In genomic region chr16:81552743-81553079, GRCh38 we compare ENCODE assay signal across 14 cellular contexts.
DNase-seq lines count a peak whose midpoint lies in the region; FAIRE-seq and TF ChIP-seq lines count a peak whose summit lies in the region.
"Had no signal": no experiment of that assay in that cellular context is flagged by ENCODE, and none has a peak within 500 bp of the region (broad histone marks: within the 10 kb centered on the region; RNA-seq: fewer than 3 reads in every experiment).

No MANE protein-coding gene starts in this region.

- H3K4me1 ChIP-seq in hepatocyte (ENCODE audit: insufficient read depth) = peaks cover 18% of the 10 kb centered on the region
- H3K4me1 ChIP-seq in sigmoid colon = peaks cover 0 to 34% (median 24%) of the 10 kb centered on the region in 4 donors
- H3K4me1 ChIP-seq: gastrocnemius medialis had no signal

- CTCF ChIA-PET in Calu3 (lab: Charles Lee) = no interaction called here

- H3K4me3 Mint-ChIP-seq in Calu3 (ENCODE audit: low read depth, unreplicated experiment) = no peak overlapping the region
- H3K4me3 Mint-ChIP-seq: T-helper 1 cell treated with Interleukin-12 subunit alpha and Interleukin-12 subunit beta and Interleukin-4 antibody, amounts not matched to agents 30 μg/mL and 1 μg/mL, for 36 hours had no signal

- peaks cover 5% of the 10 kb centered on the region for H4K20me1 ChIP-seq in hepatocyte (ENCODE audit: insufficient read depth, poor library complexity, severe bottlenecking)

- no peaks in the 10 kb centered on the region for H3K9me3 Mint-ChIP-seq in Calu3 (ENCODE audit: low read depth, unreplicated experiment)
- H3K9me3 Mint-ChIP-seq: T-helper 1 cell treated with Interleukin-12 subunit alpha and Interleukin-12 subunit beta and Interleukin-4 antibody, amounts not matched to agents 30 μg/mL and 1 μg/mL, for 36 hours had no signal

- in situ Hi-C loops in astrocyte of the spinal cord (cut with HindIII; ENCODE audit: low sequenced_read_pairs) = no loop called here

- H2AFZ ChIP-seq in hepatocyte = no peak overlapping the region

- H3K36me3 ChIP-seq in hepatocyte (replicated peaks; ENCODE audit: insufficient read depth, low read depth) (no peaks in the 10 kb centered on the region), sigmoid colon (no peaks in the 10 kb centered on the region)
- H3K36me3 ChIP-seq: gastrocnemius medialis had no signal

- TF ChIP-seq POLR2A in sigmoid colon (IDR thresholded peaks at IDR 0.05) (no peak), H54 (IDR thresholded peaks at IDR 0.05; ENCODE audit: low read depth, low read length) (no peak)

- peaks cover 75% of the 10 kb centered on the region for H3K4me1 Mint-ChIP-seq in Calu3 (ENCODE audit: low read depth, unreplicated experiment)

- intact Hi-C loops in Calu3 (cut with micrococcal nuclease; ENCODE audit: unreplicated experiment) = no loop called here
- intact Hi-C loops in sigmoid colon (cut with DNase I) = no loop called here

- WGBS in hepatocyte (ENCODE audit: low lambda C conversion rate, missing lambda C conversion rate) = 77% methylated on average over 1 of the region's 1 CpG
- 80% methylated on average over 1 of the region's 1 CpG for WGBS in sigmoid colon, 2 donors

- H3K4me3 ChIP-seq in astrocyte of the spinal cord (ENCODE audit: low read depth, low read length) = no peak overlapping the region
- no peak overlapping the region for H3K4me3 ChIP-seq in hepatocyte
- no peak overlapping the region for H3K4me3 ChIP-seq in sigmoid colon
- H3K4me3 ChIP-seq: gastrocnemius medialis had no signal

- H3K27me3 Mint-ChIP-seq in Calu3 (ENCODE audit: unreplicated experiment) = no peaks in the 10 kb centered on the region

- no TSS peak for BruUV-seq in Calu3 (replicated peaks; lab: Mats Ljungman, UMichigan)

- DNase-seq in Calu3 (no peak), astrocyte of the spinal cord (ENCODE audit: low read depth, low spot score) (no peak), hepatocyte (ENCODE audit: low spot score) (no peak), sigmoid colon (no peak), H54 (ENCODE audit: insufficient read length, low spot score) (no peak), hepatic stellate cell (ENCODE audit: low spot score) (no peak)
- no peak for DNase-seq in activated CD4-positive, CD25-positive, alpha-beta regulatory T cell treated with anti-CD3 and anti-CD28 coated beads, Interleukin-2, amount 50 U/mL, for 72 hours
- DNase-seq in stimulated activated CD4-positive, alpha-beta T cell treated with anti-CD3 and anti-CD28 coated beads, Interleukin-1b, Interleukin-23, amount 100 ng/mL, for 48 hours = no peak
- DNase-seq: activated naive CD4-positive, alpha-beta T cell; gastrocnemius medialis; stimulated activated CD4-positive, alpha-beta T cell treated with anti-CD3 and anti-CD28 coated beads, Interleukin-4, amount 100 ng/mL, for 1 hour; stimulated activated naive CD4-positive, alpha-beta T cell had no signal

- no peak overlapping the region for H3K4me2 ChIP-seq in hepatocyte

- peaks cover 95% of the 10 kb centered on the region for H3K79me2 ChIP-seq in hepatocyte

- no peak for TF ChIP-seq EP300 in sigmoid colon (IDR thresholded peaks at IDR 0.05)

- H3K27ac Mint-ChIP-seq in Calu3 (ENCODE audit: unreplicated experiment) = peak overlapping the region; percentile 10
- H3K27ac Mint-ChIP-seq: T-helper 1 cell treated with Interleukin-12 subunit alpha and Interleukin-12 subunit beta and Interleukin-4 antibody, amounts not matched to agents 30 μg/mL and 1 μg/mL, for 36 hours had no signal

- H3K27me3 ChIP-seq in hepatocyte (no peaks in the 10 kb centered on the region), sigmoid colon (no peaks in the 10 kb centered on the region)
- H3K27me3 ChIP-seq: gastrocnemius medialis had no signal

- H3K9me3 ChIP-seq in hepatocyte (ENCODE audit: low read depth) (no peaks in the 10 kb centered on the region), sigmoid colon (no peaks in the 10 kb centered on the region)
- H3K9me3 ChIP-seq: gastrocnemius medialis had no signal

- H3K36me3 Mint-ChIP-seq in Calu3 (ENCODE audit: insufficient read depth, unreplicated experiment) = peaks cover 22% of the 10 kb centered on the region

- H3K27ac ChIP-seq in hepatocyte = peak overlapping the region; percentile 55
- H3K27ac ChIP-seq in sigmoid colon = peak overlapping the region; percentile 19 to 65 (median 62)
- H3K27ac ChIP-seq: C4-2B had no signal

- TF ChIP-seq CTCF in Calu3 (IDR thresholded peaks at IDR 0.05; ENCODE audit: unreplicated experiment) (no peak), astrocyte of the spinal cord (IDR thresholded peaks at IDR 0.05; ENCODE audit: low read depth, low read length) (peak; percentile 5), hepatocyte (IDR thresholded peaks at IDR 0.05; ENCODE audit: poor library complexity) (no peak), sigmoid colon (IDR thresholded peaks at IDR 0.05) (no peak)

- no peak for FAIRE-seq in H54 (lab: Jason Lieb, UNC)

- H3K9me2 ChIP-seq in hepatocyte (replicated peaks; ENCODE audit: insufficient read depth) = no peaks in the 10 kb centered on the region
